Comparison of ENCODE assay signal across 8 cellular contexts in the genomic region with DNA sequence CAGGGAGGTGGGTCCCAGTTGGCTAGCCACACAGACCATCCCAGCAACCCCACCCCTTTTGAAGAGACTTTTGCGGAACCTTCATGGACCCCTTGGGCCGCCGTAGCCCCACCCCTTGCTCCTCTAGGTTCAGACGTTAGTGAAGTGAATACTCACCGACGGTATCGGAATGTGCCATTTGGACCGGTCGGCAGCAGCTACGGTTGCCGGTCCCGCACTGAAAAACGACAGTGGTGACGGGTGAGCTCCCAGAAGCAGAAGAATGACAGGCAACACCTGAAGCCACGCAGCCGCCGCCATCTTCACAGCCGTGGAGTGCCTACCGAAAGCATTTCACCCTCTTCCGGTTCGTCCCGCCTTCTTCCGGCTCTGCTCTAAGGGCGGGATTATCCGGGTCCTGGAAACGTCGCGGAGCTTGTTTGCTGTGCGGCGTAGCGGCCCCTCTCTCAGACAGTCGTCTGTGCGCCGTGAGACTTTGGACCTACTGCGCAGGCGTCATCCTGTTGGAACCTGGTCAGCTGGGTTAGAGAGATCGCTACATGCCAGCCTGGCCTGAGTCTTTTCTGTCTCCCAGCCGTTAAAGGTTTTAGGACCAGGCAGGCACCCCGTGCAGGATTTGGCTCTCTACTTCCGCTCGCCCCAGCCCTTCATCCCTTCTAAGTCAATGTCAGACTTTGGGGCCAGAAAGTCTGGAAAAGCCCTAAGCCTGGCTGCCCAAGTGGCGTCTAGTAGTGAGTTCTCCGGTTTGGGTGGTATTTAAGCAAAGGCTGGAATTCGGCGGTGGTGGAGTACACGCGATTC.
DNase-seq lines count a peak whose midpoint lies in the region; ATAC-seq and TF ChIP-seq lines count a peak whose summit lies in the region.

A gene with protein sequence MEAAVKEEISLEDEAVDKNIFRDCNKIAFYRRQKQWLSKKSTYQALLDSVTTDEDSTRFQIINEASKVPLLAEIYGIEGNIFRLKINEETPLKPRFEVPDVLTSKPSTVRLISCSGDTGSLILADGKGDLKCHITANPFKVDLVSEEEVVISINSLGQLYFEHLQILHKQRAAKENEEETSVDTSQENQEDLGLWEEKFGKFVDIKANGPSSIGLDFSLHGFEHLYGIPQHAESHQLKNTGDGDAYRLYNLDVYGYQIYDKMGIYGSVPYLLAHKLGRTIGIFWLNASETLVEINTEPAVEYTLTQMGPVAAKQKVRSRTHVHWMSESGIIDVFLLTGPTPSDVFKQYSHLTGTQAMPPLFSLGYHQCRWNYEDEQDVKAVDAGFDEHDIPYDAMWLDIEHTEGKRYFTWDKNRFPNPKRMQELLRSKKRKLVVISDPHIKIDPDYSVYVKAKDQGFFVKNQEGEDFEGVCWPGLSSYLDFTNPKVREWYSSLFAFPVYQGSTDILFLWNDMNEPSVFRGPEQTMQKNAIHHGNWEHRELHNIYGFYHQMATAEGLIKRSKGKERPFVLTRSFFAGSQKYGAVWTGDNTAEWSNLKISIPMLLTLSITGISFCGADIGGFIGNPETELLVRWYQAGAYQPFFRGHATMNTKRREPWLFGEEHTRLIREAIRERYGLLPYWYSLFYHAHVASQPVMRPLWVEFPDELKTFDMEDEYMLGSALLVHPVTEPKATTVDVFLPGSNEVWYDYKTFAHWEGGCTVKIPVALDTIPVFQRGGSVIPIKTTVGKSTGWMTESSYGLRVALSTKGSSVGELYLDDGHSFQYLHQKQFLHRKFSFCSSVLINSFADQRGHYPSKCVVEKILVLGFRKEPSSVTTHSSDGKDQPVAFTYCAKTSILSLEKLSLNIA (N-terminal part only) (plus strand): TSS at position 103 of the 801 bp plus-strand sequence. CDS start 1,281 bp downstream, outside the sequence.
A gene with protein sequence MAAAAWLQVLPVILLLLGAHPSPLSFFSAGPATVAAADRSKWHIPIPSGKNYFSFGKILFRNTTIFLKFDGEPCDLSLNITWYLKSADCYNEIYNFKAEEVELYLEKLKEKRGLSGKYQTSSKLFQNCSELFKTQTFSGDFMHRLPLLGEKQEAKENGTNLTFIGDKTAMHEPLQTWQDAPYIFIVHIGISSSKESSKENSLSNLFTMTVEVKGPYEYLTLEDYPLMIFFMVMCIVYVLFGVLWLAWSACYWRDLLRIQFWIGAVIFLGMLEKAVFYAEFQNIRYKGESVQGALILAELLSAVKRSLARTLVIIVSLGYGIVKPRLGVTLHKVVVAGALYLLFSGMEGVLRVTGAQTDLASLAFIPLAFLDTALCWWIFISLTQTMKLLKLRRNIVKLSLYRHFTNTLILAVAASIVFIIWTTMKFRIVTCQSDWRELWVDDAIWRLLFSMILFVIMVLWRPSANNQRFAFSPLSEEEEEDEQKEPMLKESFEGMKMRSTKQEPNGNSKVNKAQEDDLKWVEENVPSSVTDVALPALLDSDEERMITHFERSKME (minus strand): TSS at position 335 of the 801 bp plus-strand sequence. CDS start 35 bp downstream, at position 300.

- peaks cover 23% of the 10 kb centered on the region for H3K36me3 Mint-ChIP-seq in central memory CD8-positive, alpha-beta T cell (ENCODE audit: insufficient read depth)

- H3K4me3 Mint-ChIP-seq in central memory CD8-positive, alpha-beta T cell = peak within 1 kb of the TSS; percentile 100

- no peaks in the 10 kb centered on the region for H3K27me3 Mint-ChIP-seq in central memory CD8-positive, alpha-beta T cell

- peaks cover 63% of the 10 kb centered on the region for H3K4me1 Mint-ChIP-seq in central memory CD8-positive, alpha-beta T cell

- H3K4me3 ChIP-seq in AG09309 (ENCODE audit: control insufficient read depth, low read depth, low read length) = peak within 1 kb of the TSS; percentile 92

- no peaks in the 10 kb centered on the region for H3K9me3 Mint-ChIP-seq in central memory CD8-positive, alpha-beta T cell

- TF ChIP-seq CTCF in AG09309 (IDR thresholded peaks at IDR 0.05; ENCODE audit: control insufficient read depth, insufficient read depth, low read depth, low read length, missing control alignments) = no peak

- peak; percentile 90 for ATAC-seq in GM19025 (IDR thresholded peaks at IDR 0.05; ENCODE audit: low read depth, unreplicated experiment)
- ATAC-seq in HG03342 (IDR thresholded peaks at IDR 0.05; ENCODE audit: unreplicated experiment) = peak; percentile 92
- ATAC-seq in central memory CD8-positive, alpha-beta T cell (replicated peaks; ENCODE audit: extremely low read depth, poor library complexity, severe bottlenecking) = peak; percentile 96

- H3K27ac Mint-ChIP-seq in central memory CD8-positive, alpha-beta T cell (ENCODE audit: low read depth) = peak within 1 kb of the TSS; percentile 99

- DNase-seq in AG09309 (ENCODE audit: low read depth) = peak; percentile 96
- peak; percentile 93 to 96 for DNase-seq in NCI-H446 (lab: John Stamatoyannopoulos, UW)
- DNase-seq in activated CD4-positive, CD25-positive, alpha-beta regulatory T cell treated with anti-CD3 and anti-CD28 coated beads, Interleukin-2, amount 50 U/mL, for 16 hours (ENCODE audit: low read depth, low spot score) = peak; percentile 94
- DNase-seq in central memory CD8-positive, alpha-beta T cell (ENCODE audit: low spot score in 2 of 2) = peak; percentile 85 to 91
- DNase-seq in iris pigment epithelial cell (ENCODE audit: low read depth) = peak; percentile 99
- peak; percentile 90 to 93 for DNase-seq in stimulated activated CD4-positive, alpha-beta T cell treated with anti-CD3 and anti-CD28 coated beads, Interleukin-12 subunit alpha, Interleukin-12 subunit beta, amount 100 ng/mL, for 24 hours (ENCODE audit: low read depth in 2 of 2)

Comparison
In these comparisons a context has a peak if more than half of its experiments do, and no peak if none do; other contexts are left out.
1. Peak in every context shown above with its lines: DNase-seq, ATAC-seq and H3K4me3 ChIP-seq.